In genomic region chr6:90575267-90575666, GRCh38 we compare ENCODE assay signal across 18 cellular contexts. TPM values are rescaled to one million over a fixed set of nuclear protein-coding genes. Genes with fewer than 3 reads are reported as not detected.
DNase-seq lines count a peak whose midpoint lies in the region; ATAC-seq, FAIRE-seq and TF ChIP-seq lines count a peak whose summit lies in the region.
"Had no signal": no experiment of that assay in that cellular context is flagged by ENCODE, and none has a peak within 500 bp of the region (broad histone marks: within the 10 kb centered on the region; RNA-seq: fewer than 3 reads in every experiment).

No MANE protein-coding gene starts in this region.

- H4K8ac ChIP-seq in H1 (ENCODE audit: extremely low read depth, insufficient read depth, low read length) (no peak overlapping the region), mesendoderm (ENCODE audit: low read depth, low read length) (no peak overlapping the region)

- H4K5ac ChIP-seq in H1 (ENCODE audit: insufficient read length, low read depth, low read length) (no peak overlapping the region), mesendoderm (ENCODE audit: low read length) (no peak overlapping the region)

- TF ChIP-seq CTCF in KMS-11 (conservative IDR thresholded peaks at IDR 0.05; ENCODE audit: low read depth, low read length) (no peak), H1 (IDR thresholded peaks at IDR 0.05; ENCODE audit: control extremely low read depth in 1 of 3, insufficient read depth in 1 of 3, low read depth in 1 of 3, low read length in 3 of 3) (no peak), mammary epithelial cell (conservative IDR thresholded peaks at IDR 0.05 in 1 of 2, IDR thresholded peaks at IDR 0.05 in 1 of 2; ENCODE audit: extremely low read depth in 1 of 2, insufficient read depth in 1 of 2, low read depth in 1 of 2, low read length in 2 of 2) (no peak), psoas muscle (IDR thresholded peaks at IDR 0.05) (no peak)
- no peak for TF ChIP-seq CTCF in CD4-positive, alpha-beta T cell (IDR thresholded peaks at IDR 0.05)

- no TSS peak for BruUV-seq in mammary epithelial cell (replicated peaks; lab: Mats Ljungman, UMichigan)

- no peak for TF ChIP-seq RAD21 in H1 (IDR thresholded peaks at IDR 0.05 in 1 of 2, conservative IDR thresholded peaks at IDR 0.05 in 1 of 2; ENCODE audit: low read depth in 2 of 2, low read length in 2 of 2)

- no peak overlapping the region for H3K23ac ChIP-seq in H1 (ENCODE audit: insufficient read length)
- H3K23ac ChIP-seq in mesendoderm (ENCODE audit: low read length): no peak overlapping the region

- H3K4me3 Mint-ChIP-seq in CD4-positive, alpha-beta T cell: no peak overlapping the region
- H3K4me3 Mint-ChIP-seq: CD8-positive, alpha-beta T cell; H9 had no signal

- no peak overlapping the region for H2BK120ac ChIP-seq in H1 (replicated peaks; ENCODE audit: low read depth, low read length)
- H2BK120ac ChIP-seq in mesendoderm (ENCODE audit: low read depth, low read length): no peak overlapping the region

- no peak for ATAC-seq in CD4-positive, alpha-beta T cell (ENCODE audit: poor library complexity)
- no peak for ATAC-seq in HG02852 (IDR thresholded peaks at IDR 0.05; ENCODE audit: unreplicated experiment)
- ATAC-seq in psoas muscle: no peak
- ATAC-seq: A549; CD8-positive, alpha-beta T cell; Right ventricle myocardium inferior had no signal

- H2BK12ac ChIP-seq in H1 (ENCODE audit: low read depth, low read length): no peak overlapping the region

- peaks cover 18% of the 10 kb centered on the region for H3K36me3 Mint-ChIP-seq in CD4-positive, alpha-beta T cell (ENCODE audit: low read depth)

- POLR2A ChIA-PET in H1 (lab: Charles Lee; ENCODE audit: partially characterized antibody): interaction anchor here (0.8 kb wide), 1 partner anchor 11 kb away, joined by 6 read pairs; no protein-coding TSS in a partner anchor
- POLR2A ChIA-PET in CD4-positive, alpha-beta T cell (lab: Charles Lee): interaction anchor here (1.0 kb wide), 1 partner anchor 12 kb away, joined by 3 read pairs; the partner anchor contains the start of gene MAP3K7

- H3K36me3 ChIP-seq in KMS-11 (ENCODE audit: insufficient read depth) (no peaks in the 10 kb centered on the region), H1 (ENCODE audit: control insufficient read depth in 2 of 4, insufficient read depth in 4 of 4, low read length in 3 of 4) (peaks cover 0 to 3% (median 0%) of the 10 kb centered on the region in 4 experiments; a peak in 2 of 8 replicates), mesendoderm (ENCODE audit: control insufficient read depth, insufficient read depth, low read length) (no peaks in the 10 kb centered on the region), mammary epithelial cell (ENCODE audit: insufficient read depth, low read length) (peaks cover 4% of the 10 kb centered on the region), psoas muscle (ENCODE audit: insufficient read depth in 1 of 2, low read depth in 1 of 2) (peaks cover 0 to 13% of the 10 kb centered on the region in 2 donors)

- no peak for TF ChIP-seq EP300 in H1 (IDR thresholded peaks at IDR 0.05; ENCODE audit: borderline replicate concordance in 1 of 2, low read depth in 2 of 2, low read length in 2 of 2)

- intact Hi-C loops in mammary epithelial cell (cut with micrococcal nuclease) (loop anchor here (10.0 kb wide), 1 partner anchor 630 kb away; no protein-coding TSS in a partner anchor), psoas muscle (cut with DNase I) (no loop called here)
- intact Hi-C loops in CD4-positive, alpha-beta T cell (cut with DNase I, micrococcal nuclease): no loop called here

- peaks cover 42% of the 10 kb centered on the region for H3K4me1 ChIP-seq in KMS-11 (ENCODE audit: low read depth, poor library complexity, severe bottlenecking)
- H3K4me1 ChIP-seq in H1 (replicated peaks in 1 of 4; ENCODE audit: control insufficient read depth in 3 of 4, insufficient read depth in 4 of 4, low read length in 3 of 4): no peaks in the 10 kb centered on the region
- no peaks in the 10 kb centered on the region for H3K4me1 ChIP-seq in mesendoderm (ENCODE audit: control insufficient read depth, low read depth, low read length)
- H3K4me1 ChIP-seq in mammary epithelial cell (ENCODE audit: insufficient read depth, low read length): no peaks in the 10 kb centered on the region
- H3K4me1 ChIP-seq in psoas muscle: peaks cover 8% of the 10 kb centered on the region
- H3K4me1 ChIP-seq: A549 had no signal

- H4K91ac ChIP-seq in H1 (replicated peaks; ENCODE audit: insufficient read length, low read length): no peak overlapping the region

- no peak for FAIRE-seq in H1 (lab: Jason Lieb, UNC)
- FAIRE-seq: A549, GM19239 had no signal

- H3K27ac Mint-ChIP-seq in CD4-positive, alpha-beta T cell: no peak overlapping the region
- H3K27ac Mint-ChIP-seq: CD8-positive, alpha-beta T cell; H9 had no signal

- H4K20me1 ChIP-seq in KMS-11 (ENCODE audit: insufficient read depth): 0 out of 2 replicates have a peak, but pooled peaks cover 5% of the 10 kb centered on the region
- H4K20me1 ChIP-seq in H1 (replicated peaks in 1 of 2; ENCODE audit: control insufficient read depth in 1 of 2, insufficient read depth in 2 of 2, low read length in 2 of 2): peaks cover 15 to 24% of the 10 kb centered on the region in 2 experiments
- H4K20me1 ChIP-seq in mammary epithelial cell (ENCODE audit: insufficient read depth, low read length): no peaks in the 10 kb centered on the region

- WGBS in H1 (ENCODE audit: extremely low coverage in 1 of 2, insufficient coverage in 1 of 2, insufficient read length in 1 of 2, insufficient replicate concordance in 2 of 2, low coverage in 1 of 2, low lambda C conversion rate in 2 of 2, missing lambda C conversion rate in 1 of 2), 2 experiments: 80% methylated on average over 3 of the region's 3 CpGs; no CpG with 5 or more reads in 1 of the 2 experiments
- no CpG with 5 or more reads among the region's 3 CpGs for WGBS in mesendoderm (ENCODE audit: extremely low coverage, insufficient coverage, low lambda C conversion rate)
- 98% methylated on average over 3 of the region's 3 CpGs for WGBS in mammary epithelial cell (ENCODE audit: low coverage, missing lambda C conversion rate)
- 54 to 64% (median 61%) methylated on average over 3 of the region's 3 CpGs for WGBS in psoas muscle, 3 donors

- H3K79me2 ChIP-seq in KMS-11 (ENCODE audit: insufficient read depth, low read depth): peaks cover 8% of the 10 kb centered on the region; the same call in 1 of the 2 replicates
- H3K79me2 ChIP-seq in H1 (ENCODE audit: control insufficient read depth in 1 of 2, insufficient read depth in 2 of 2, low read length in 2 of 2): peaks cover 0 to 41% of the 10 kb centered on the region in 2 experiments; a peak in 2 of 4 replicates
- peaks cover 6% of the 10 kb centered on the region for H3K79me2 ChIP-seq in mesendoderm (ENCODE audit: control insufficient read depth, insufficient read depth, low read length)
- peaks cover 79% of the 10 kb centered on the region for H3K79me2 ChIP-seq in mammary epithelial cell (ENCODE audit: insufficient read depth, low read length)

- dilution Hi-C loops in mammary epithelial cell (cut with HindIII; ENCODE audit: low sequenced_read_pairs): no loop called here

- no peaks in the 10 kb centered on the region for H3K9me3 Mint-ChIP-seq in CD4-positive, alpha-beta T cell
- H3K9me3 Mint-ChIP-seq: CD8-positive, alpha-beta T cell; H9 had no signal

- no peak overlapping the region for H3K56ac ChIP-seq in H1 (replicated peaks; ENCODE audit: insufficient read length, low read depth, low read length)
- H3K56ac ChIP-seq in mesendoderm (ENCODE audit: low read length): no peak overlapping the region

- H2AFZ ChIP-seq in KMS-11 (ENCODE audit: low read depth): no peak overlapping the region
- H2AFZ ChIP-seq in H1 (ENCODE audit: low read length): no peak overlapping the region
- no peak overlapping the region for H2AFZ ChIP-seq in mammary epithelial cell (ENCODE audit: low read depth, low read length)
- H2AFZ ChIP-seq: PC-9 had no signal

- no peak overlapping the region for H2AK5ac ChIP-seq in H1 (ENCODE audit: low read depth, low read length)
- no peak overlapping the region for H2AK5ac ChIP-seq in mesendoderm (ENCODE audit: low read length)

- H3K9ac ChIP-seq in KMS-11 (no peak overlapping the region; the same call in 1 of the 2 replicates), H1 (replicated peaks in 1 of 4; ENCODE audit: extremely low read depth in 1 of 4, low read depth in 3 of 4, low read length in 3 of 4) (no peak overlapping the region), mesendoderm (ENCODE audit: low read length) (no peak overlapping the region), mammary epithelial cell (ENCODE audit: insufficient read depth, low read length) (no peak overlapping the region)

- H3K4me3 ChIP-seq in KMS-11 (IDR thresholded peaks at IDR 0.05; ENCODE audit: insufficient read depth, low read depth, low read length) (no peak overlapping the region), H1 (ENCODE audit: extremely low read depth in 1 of 4, insufficient read depth in 2 of 4, low read depth in 3 of 4, low read length in 4 of 4) (no peak overlapping the region), mesendoderm (ENCODE audit: low read length) (no peak overlapping the region), mammary epithelial cell (replicated peaks in 1 of 3; ENCODE audit: insufficient read depth in 1 of 3, low read depth in 2 of 3, low read length in 3 of 3) (no peak overlapping the region), psoas muscle (no peak overlapping the region)
- H3K4me3 ChIP-seq: A549, PC-9 had no signal

- H3K23me2 ChIP-seq in H1 (ENCODE audit: low read depth, low read length): no peaks in the 10 kb centered on the region; the same call in 1 of the 2 replicates

- H3K4me2 ChIP-seq in KMS-11: peak overlapping the region; percentile 73
- no peak overlapping the region for H3K4me2 ChIP-seq in H1 (ENCODE audit: insufficient read depth in 1 of 2, low read depth in 2 of 2, low read length in 2 of 2)
- no peak overlapping the region for H3K4me2 ChIP-seq in mesendoderm (ENCODE audit: low read length)
- H3K4me2 ChIP-seq in mammary epithelial cell (ENCODE audit: insufficient read depth, low read depth, low read length): no peak overlapping the region
- H3K4me2 ChIP-seq: A549, PC-9 had no signal

- H3K18ac ChIP-seq in H1 (ENCODE audit: extremely low read depth, low read length) (no peak overlapping the region), mesendoderm (ENCODE audit: low read length) (no peak overlapping the region)

- no peak overlapping the region for H3K14ac ChIP-seq in H1 (ENCODE audit: insufficient read length)

- H3K4ac ChIP-seq in H1 (replicated peaks; ENCODE audit: insufficient read length, low read depth, low read length): no peak overlapping the region
- H3K4ac ChIP-seq in mesendoderm (ENCODE audit: low read depth, low read length): no peak overlapping the region

- no peak overlapping the region for H2BK20ac ChIP-seq in H1 (ENCODE audit: low read length)

- in situ Hi-C loops in mammary epithelial cell (cut with MboI; ENCODE audit: low sequenced_read_pairs in 2 of 2): no loop called here

- CTCF ChIA-PET in H1 (lab: Charles Lee; ENCODE audit: partially characterized antibody) (interaction anchor here (1.2 kb wide), 1 partner anchor 27 kb away, joined by 3 read pairs; no protein-coding TSS in a partner anchor), mammary epithelial cell (lab: Charles Lee; ENCODE audit: low non-redundant PET) (no interaction called here)
- CTCF ChIA-PET in CD4-positive, alpha-beta T cell (lab: Charles Lee): no interaction called here

- no peaks in the 10 kb centered on the region for H3K27me3 ChIP-seq in KMS-11 (ENCODE audit: insufficient read depth, low read depth)
- H3K27me3 ChIP-seq in H1 (replicated peaks in 1 of 4; ENCODE audit: control insufficient read depth in 3 of 4, extremely low read depth in 1 of 4, insufficient read depth in 3 of 4, low read length in 3 of 4): peaks cover 0 to 2% (median 0%) of the 10 kb centered on the region in 4 experiments; a peak in 2 of 7 replicates
- H3K27me3 ChIP-seq in mesendoderm (ENCODE audit: insufficient read depth, low read length, poor library complexity): no peaks in the 10 kb centered on the region
- H3K27me3 ChIP-seq in mammary epithelial cell (ENCODE audit: insufficient read depth, low read length): no peaks in the 10 kb centered on the region
- H3K27me3 ChIP-seq in CD4-positive, alpha-beta T cell (ENCODE audit: control insufficient read depth, insufficient read depth, low read length): no peaks in the 10 kb centered on the region
- H3K27me3 ChIP-seq in psoas muscle (ENCODE audit: insufficient read depth in 3 of 3, low read length in 2 of 3): no peaks in the 10 kb centered on the region

- H2BK5ac ChIP-seq in H1 (ENCODE audit: low read depth, low read length) (no peak overlapping the region), mesendoderm (ENCODE audit: low read length) (no peak overlapping the region)

- H3K27ac ChIP-seq in KMS-11 (peak overlapping the region; percentile 65), H1 (ENCODE audit: low read depth, low read length) (no peak overlapping the region), mesendoderm (ENCODE audit: low read depth, low read length) (no peak overlapping the region), mammary epithelial cell (ENCODE audit: insufficient read depth, low read depth, low read length) (no peak overlapping the region), psoas muscle (no peak overlapping the region)
- no peak overlapping the region for H3K27ac ChIP-seq in CD4-positive, alpha-beta T cell (ENCODE audit: low read depth, low read length)
- H3K27ac ChIP-seq: A549, PC-9 had no signal

- peaks cover 33% of the 10 kb centered on the region for H3K4me1 Mint-ChIP-seq in CD4-positive, alpha-beta T cell (ENCODE audit: low read depth)
- H3K4me1 Mint-ChIP-seq: H9 had no signal

- H2BK15ac ChIP-seq in H1 (ENCODE audit: low read length): no peak overlapping the region
- no peak overlapping the region for H2BK15ac ChIP-seq in mesendoderm (replicated peaks; ENCODE audit: low read depth)

- H3K79me1 ChIP-seq in H1 (ENCODE audit: low read depth, low read length) (no peaks in the 10 kb centered on the region; the same call in 1 of the 2 replicates), mesendoderm (ENCODE audit: low read length) (peaks cover 14% of the 10 kb centered on the region)

- DNase-seq in H1 (ENCODE audit: low read depth in 1 of 2, low spot score in 2 of 2) (no peak), mesendoderm (peak; percentile 44), mammary epithelial cell (no peak), psoas muscle (no peak)
- DNase-seq in CD4-positive, alpha-beta T cell: no peak
- DNase-seq: C1 segment of cervical spinal cord; CD8-positive, alpha-beta T cell; DND-41; H9; KG1; NCI-H2029; NCI-H446 treated with DMSO at 0.1 percent for 48 hours; PC-9 had no signal

- H3K9me3 ChIP-seq in H1 (ENCODE audit: insufficient read depth in 2 of 2, low read depth in 1 of 2, low read length in 1 of 2): no peaks in the 10 kb centered on the region
- no peaks in the 10 kb centered on the region for H3K9me3 ChIP-seq in mammary epithelial cell (replicated peaks; ENCODE audit: insufficient read depth, low read length)
- no peaks in the 10 kb centered on the region for H3K9me3 ChIP-seq in CD4-positive, alpha-beta T cell (ENCODE audit: control insufficient read depth, low read length)
- no peaks in the 10 kb centered on the region for H3K9me3 ChIP-seq in psoas muscle
- H3K9me3 ChIP-seq: A549 had no signal

- no peak for TF ChIP-seq POLR2A in H1 (IDR thresholded peaks at IDR 0.05; ENCODE audit: control extremely low read depth in 1 of 2, low read depth in 2 of 2, low read length in 2 of 2)

- H3K27me3 Mint-ChIP-seq in CD4-positive, alpha-beta T cell: no peaks in the 10 kb centered on the region

RNA-seq across cellular contexts. Expression of gene MAP3K7, which starts 11.6 kb away (rescaled TPM):
- total RNA-seq in H1 (2021; fragmentation: NEBNext Ultra II Directional; extraction: Animal tissue kit (Norgen Biotek cat#: 25700)): 34.0 and 34.8 TPM in 2 replicates
- polyA plus RNA-seq in H1 (2011; rRNA removed) (14.8 and 27.3 TPM in 2 replicates), mammary epithelial cell (20.2 TPM), psoas muscle (10 to 100 TPM in 2 of 3 donors, 1 to 10 TPM in 1; 8.9 to 19.8 (median 14.2) TPM)
- polyA plus RNA-seq in H1 (2011; cell fraction: cytosol; rRNA removed): 28.1 TPM
- polyA plus RNA-seq in H1 (2011; cell fraction: nucleus; rRNA removed): 30.1 TPM
- 17.4 to 24.3 TPM (median 20.4 TPM) in 4 replicates for polyA plus RNA-seq in H1 (2012, experiment 1 of 2)
- polyA plus RNA-seq in H1 (2012, experiment 2 of 2): 2.1 TPM
- 33.0 TPM for polyA plus RNA-seq in H1 (2013, experiment 1 of 2)
- 29.6 TPM for polyA plus RNA-seq in H1 (2013, experiment 2 of 2)
- 32.2 and 50.6 TPM in 2 replicates for polyA minus RNA-seq in H1 (2011; rRNA and poly(A)+ RNA removed)
- polyA minus RNA-seq in H1 (2011; cell fraction: cytosol; rRNA and poly(A)+ RNA removed): 18.6 TPM
- 63.8 TPM for polyA minus RNA-seq in H1 (2011; cell fraction: nucleus; rRNA and poly(A)+ RNA removed)
- 27.5 TPM for polyA plus RNA-seq in mesendoderm (2013, experiment 1 of 2)
- 27.8 TPM for polyA plus RNA-seq in mesendoderm (2013, experiment 2 of 2)
- total RNA-seq in mammary epithelial cell (10 to 100 TPM; 32.3 to 39.7 TPM), psoas muscle (10 to 100 TPM; 15.8 to 22.1 (median 19.5) TPM)
- polyA minus RNA-seq in mammary epithelial cell: 18.2 TPM
- total RNA-seq in CD4-positive, alpha-beta T cell: 1 to 10 TPM; 9.0 to 9.3 TPM
